ENCODE assay signal across 21 cellular contexts in genomic region chr15:101347454-101347853, GRCh38. TPM values are rescaled to one million over a fixed set of nuclear protein-coding genes. Genes with fewer than 3 reads are reported as not detected.
DNase-seq lines count a peak whose midpoint lies in the region; ATAC-seq and TF ChIP-seq lines count a peak whose summit lies in the region.
"Had no signal": no experiment of that assay in that cellular context is flagged by ENCODE, and none has a peak within 500 bp of the region (broad histone marks: within the 10 kb centered on the region; RNA-seq: fewer than 3 reads in every experiment).

No MANE protein-coding gene starts in this region.

- H3K27ac Mint-ChIP-seq in Calu3 (ENCODE audit: unreplicated experiment) (peak overlapping the region; percentile 66), brain (peak overlapping the region in 3 of 5 experiments; percentile 46 to 93 (median 58))
- H3K27ac Mint-ChIP-seq: CD4-positive, CD25-positive, alpha-beta regulatory T cell had no signal

- no peaks in the 10 kb centered on the region for H3K9me3 ChIP-seq in osteoblast (ENCODE audit: low read depth, low read length)
- no peaks in the 10 kb centered on the region for H3K9me3 ChIP-seq in mammary epithelial cell (replicated peaks; ENCODE audit: insufficient read depth, low read length)
- H3K9me3 ChIP-seq: BE2C had no signal

- H3K79me2 ChIP-seq in osteoblast (ENCODE audit: insufficient read depth, low read length) (no peaks in the 10 kb centered on the region), mammary epithelial cell (ENCODE audit: insufficient read depth, low read length) (no peaks in the 10 kb centered on the region)

- peaks cover 7% of the 10 kb centered on the region for H3K27me3 ChIP-seq in osteoblast (ENCODE audit: insufficient read depth, low read length)
- peaks cover 2% of the 10 kb centered on the region for H3K27me3 ChIP-seq in mammary epithelial cell (ENCODE audit: insufficient read depth, low read length)
- H3K27me3 ChIP-seq: BE2C had no signal

- H4K20me1 ChIP-seq in osteoblast (ENCODE audit: insufficient read depth, low read length) (no peaks in the 10 kb centered on the region), mammary epithelial cell (ENCODE audit: insufficient read depth, low read length) (no peaks in the 10 kb centered on the region)

- TF ChIP-seq CTCF in Calu3 (IDR thresholded peaks at IDR 0.05; ENCODE audit: unreplicated experiment) (no peak), brain (conservative IDR thresholded peaks at IDR 0.05) (no peak), osteoblast (IDR thresholded peaks at IDR 0.05; ENCODE audit: extremely low read depth, low read depth, low read length) (no peak), mammary epithelial cell (conservative IDR thresholded peaks at IDR 0.05 in 1 of 2, IDR thresholded peaks at IDR 0.05 in 1 of 2; ENCODE audit: extremely low read depth in 1 of 2, insufficient read depth in 1 of 2, low read depth in 1 of 2, low read length in 2 of 2) (no peak)

- H3K4me3 Mint-ChIP-seq in Calu3 (ENCODE audit: low read depth, unreplicated experiment) (no peak overlapping the region), brain (peak overlapping the region in 1 of 5 experiments; percentile 34)
- H3K4me3 Mint-ChIP-seq: CD4-positive, CD25-positive, alpha-beta regulatory T cell had no signal

- no peak overlapping the region for H3K4me2 ChIP-seq in osteoblast (ENCODE audit: insufficient read depth, low read length)
- no peak overlapping the region for H3K4me2 ChIP-seq in mammary epithelial cell (ENCODE audit: insufficient read depth, low read depth, low read length)
- H3K4me2 ChIP-seq: KMS-11 had no signal

- in situ Hi-C loops in mammary epithelial cell (cut with MboI; ENCODE audit: low sequenced_read_pairs in 2 of 2), result no loop called here

- H3K4me1 ChIP-seq in osteoblast (ENCODE audit: insufficient read depth, low read length), result no peaks in the 10 kb centered on the region
- H3K4me1 ChIP-seq in mammary epithelial cell (ENCODE audit: insufficient read depth, low read length), result peaks cover 15% of the 10 kb centered on the region
- H3K4me1 ChIP-seq: BE2C had no signal

- BruUV-seq in Calu3 (replicated peaks; lab: Mats Ljungman, UMichigan) (no TSS peak), mammary epithelial cell (replicated peaks; lab: Mats Ljungman, UMichigan) (no TSS peak)

- H3K4me3 ChIP-seq in osteoblast (ENCODE audit: insufficient read depth, low read length), result no peak overlapping the region
- no peak overlapping the region for H3K4me3 ChIP-seq in mammary epithelial cell (replicated peaks in 1 of 3; ENCODE audit: insufficient read depth in 1 of 3, low read depth in 2 of 3, low read length in 3 of 3)

- DNase-seq in Calu3, result no peak
- DNase-seq in left ventricle myocardium superior, result no peak
- DNase-seq in osteoblast (ENCODE audit: insufficient read length, low spot score, missing footprints), result peak; percentile 69
- DNase-seq in SIG-M5 treated with dmso at 0.1 percent for 504 hours (lab: John Stamatoyannopoulos, UW; ENCODE audit: unreplicated experiment), result no peak
- no peak for DNase-seq in mammary epithelial cell
- DNase-seq: BE2C; CD4-positive, CD25-positive, alpha-beta regulatory T cell; COR-L47; GOT3; MV-4-11; NCI-H187; NCI-H2107; NCI-H226; NCI-H524; NCI-H82; OCI-M1; SIG-M5 had no signal

- H3K9ac ChIP-seq in mammary epithelial cell (ENCODE audit: insufficient read depth, low read length), result no peak overlapping the region
- H3K9ac ChIP-seq: KMS-11 had no signal

- no peaks in the 10 kb centered on the region for H3K36me3 ChIP-seq in osteoblast (ENCODE audit: insufficient read depth, low read length)
- no peaks in the 10 kb centered on the region for H3K36me3 ChIP-seq in mammary epithelial cell (ENCODE audit: insufficient read depth, low read length)
- H3K36me3 ChIP-seq: BE2C had no signal

- H3K36me3 Mint-ChIP-seq in Calu3 (ENCODE audit: insufficient read depth, unreplicated experiment), result no peaks in the 10 kb centered on the region
- no peaks in the 10 kb centered on the region for H3K36me3 Mint-ChIP-seq in brain
- H3K36me3 Mint-ChIP-seq: CD4-positive, CD25-positive, alpha-beta regulatory T cell had no signal

- 69% methylated on average over 4 of the region's 5 CpGs for WGBS in mammary epithelial cell (ENCODE audit: low coverage, missing lambda C conversion rate)

- ATAC-seq in left ventricle myocardium superior (peak; percentile 58), HG03039 (IDR thresholded peaks at IDR 0.05; ENCODE audit: unreplicated experiment) (no peak), GM21717 (IDR thresholded peaks at IDR 0.05; ENCODE audit: unreplicated experiment) (no peak)

- H3K4me1 Mint-ChIP-seq in Calu3 (ENCODE audit: low read depth, unreplicated experiment), result peaks cover 28% of the 10 kb centered on the region
- H3K4me1 Mint-ChIP-seq in brain, result peaks cover 32% of the 10 kb centered on the region
- H3K4me1 Mint-ChIP-seq: CD4-positive, CD25-positive, alpha-beta regulatory T cell had no signal

- H3K27me3 Mint-ChIP-seq in Calu3 (ENCODE audit: unreplicated experiment), result no peaks in the 10 kb centered on the region
- peaks cover 4% of the 10 kb centered on the region for H3K27me3 Mint-ChIP-seq in brain

- H3K27ac ChIP-seq in osteoblast (ENCODE audit: low read depth, low read length), result no peak overlapping the region
- no peak overlapping the region for H3K27ac ChIP-seq in mammary epithelial cell (ENCODE audit: insufficient read depth, low read depth, low read length)
- H3K27ac ChIP-seq: KMS-11 had no signal

- H3K9me3 Mint-ChIP-seq in Calu3 (ENCODE audit: low read depth, unreplicated experiment) (no peaks in the 10 kb centered on the region), brain (peaks cover 0 to 2% (median 0%) of the 10 kb centered on the region in 5 experiments)
- H3K9me3 Mint-ChIP-seq: CD4-positive, CD25-positive, alpha-beta regulatory T cell had no signal

- dilution Hi-C loops in mammary epithelial cell (cut with HindIII; ENCODE audit: low sequenced_read_pairs), result loop anchor here (5.0 kb wide), 1 partner anchor 50 kb away; the partner anchor contains the start of gene SNRPA1

- intact Hi-C loops in Calu3 (cut with micrococcal nuclease; ENCODE audit: unreplicated experiment) (no loop called here), left ventricle myocardium superior (cut with micrococcal nuclease) (no loop called here), mammary epithelial cell (cut with micrococcal nuclease) (no loop called here)

- CTCF ChIA-PET in Calu3 (lab: Charles Lee), result no interaction called here
- CTCF ChIA-PET in mammary epithelial cell (lab: Charles Lee; ENCODE audit: low non-redundant PET), result no interaction called here

- no peak overlapping the region for H2AFZ ChIP-seq in osteoblast (ENCODE audit: low read length)
- no peak overlapping the region for H2AFZ ChIP-seq in mammary epithelial cell (ENCODE audit: low read depth, low read length)

RNA-seq across cellular contexts. Expression of gene SNRPA1, which starts 52.4 kb away (rescaled TPM):
- total RNA-seq in Calu3 (2022) (123 and 140 TPM in 2 replicates), left ventricle myocardium superior (27.5 TPM), osteoblast (7.1 and 9.8 TPM in 2 replicates), mammary epithelial cell (10 to 100 TPM; 17.2 to 85.7 TPM)
- polyA plus RNA-seq in brain (ENCODE audit: insufficient read depth, low read depth, low replicate concordance) (46.6 TPM), mammary epithelial cell (75.0 TPM)
- polyA minus RNA-seq in mammary epithelial cell, result 32.0 TPM
